Comparison of ENCODE assay signal across 9 cellular contexts in the genomic region with DNA sequence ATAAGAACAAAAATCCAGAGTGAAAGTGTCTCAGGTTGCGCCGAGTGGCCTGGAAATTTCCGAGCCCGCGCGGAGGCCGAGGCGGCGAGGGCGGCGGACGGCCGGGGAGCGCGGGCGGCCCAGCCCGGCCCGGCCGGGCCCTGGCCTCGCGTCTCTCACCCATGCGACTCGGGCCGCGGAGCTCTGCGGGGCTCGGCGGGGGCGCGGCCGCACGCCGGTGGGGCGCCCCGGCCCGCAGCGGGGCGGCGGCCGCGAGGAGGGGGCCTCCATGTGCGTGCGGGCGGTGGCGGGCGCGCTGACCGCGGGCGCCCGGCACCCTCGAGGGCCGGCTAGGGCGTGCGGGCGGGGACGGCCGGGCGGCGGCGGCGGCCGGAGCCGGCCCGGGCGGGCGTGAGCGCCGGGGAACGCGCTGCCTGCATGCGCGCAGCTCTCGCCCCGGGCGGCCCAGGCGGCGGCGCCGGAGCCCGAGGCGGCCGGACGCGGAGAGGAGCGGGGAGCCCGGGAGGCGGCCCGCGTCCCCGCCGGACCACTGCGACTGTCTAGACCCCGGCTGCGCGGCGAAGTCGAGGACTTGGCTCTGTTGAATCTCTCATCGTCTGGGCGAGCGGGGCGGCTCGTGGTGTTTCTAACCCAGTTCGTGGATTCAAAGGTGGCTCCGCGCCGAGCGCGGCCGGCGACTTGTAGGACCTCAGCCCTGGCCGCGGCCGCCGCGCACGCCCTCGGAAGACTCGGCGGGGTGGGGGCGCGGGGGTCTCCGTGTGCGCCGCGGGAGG. TPM values are rescaled to one million over a fixed set of nuclear protein-coding genes. Genes with fewer than 3 reads are reported as not detected.
DNase-seq lines count a peak whose midpoint lies in the region; TF ChIP-seq lines count a peak whose summit lies in the region.
"Had no signal": no experiment of that assay in that cellular context is flagged by ENCODE, and none has a peak within 500 bp of the region (broad histone marks: within the 10 kb centered on the region; RNA-seq: fewer than 3 reads in every experiment).

A gene (plus strand): TSS at position 586 of the 773 bp plus-strand sequence. CDS start 249 bp downstream, outside the sequence.

- no peak for TF ChIP-seq CTCF in Caco-2 (IDR thresholded peaks at IDR 0.05; ENCODE audit: insufficient read depth in 1 of 2, low read depth in 1 of 2, low read length in 1 of 2, severe bottlenecking in 1 of 2, unreplicated experiment in 1 of 2)
- no peak for TF ChIP-seq CTCF in esophagus muscularis mucosa (IDR thresholded peaks at IDR 0.05)
- no peak for TF ChIP-seq CTCF in osteocyte (IDR thresholded peaks at IDR 0.05)

- H3K9me3 ChIP-seq in Caco-2 (no peaks in the 10 kb centered on the region), esophagus muscularis mucosa (no peaks in the 10 kb centered on the region)

- H3K9me3 Mint-ChIP-seq in Caco-2 (ENCODE audit: unreplicated experiment) (no peaks in the 10 kb centered on the region), osteocyte (ENCODE audit: unreplicated experiment) (no peaks in the 10 kb centered on the region)

- 5% methylated on average over 31 of the region's 126 CpGs for WGBS in esophagus muscularis mucosa

- intact Hi-C loops in Caco-2 (cut with micrococcal nuclease; ENCODE audit: unreplicated experiment) (loop anchor here (5.0 kb wide), 1 partner anchor 75 kb away; no protein-coding TSS in a partner anchor), esophagus muscularis mucosa (cut with DNase I) (no loop called here)

- no peak for TF ChIP-seq POLR2A in esophagus muscularis mucosa (IDR thresholded peaks at IDR 0.05; ENCODE audit: low read depth)

- H3K4me1 ChIP-seq in Caco-2 (peaks cover 5% of the 10 kb centered on the region), esophagus muscularis mucosa (peaks cover 44 to 63% (median 54%) of the 10 kb centered on the region in 4 donors)

- H3K36me3 Mint-ChIP-seq in Caco-2 (ENCODE audit: insufficient read depth, unreplicated experiment), result peaks cover 17% of the 10 kb centered on the region
- H3K36me3 Mint-ChIP-seq in osteocyte (ENCODE audit: unreplicated experiment), result no peaks in the 10 kb centered on the region

- H3K27me3 Mint-ChIP-seq in Caco-2 (ENCODE audit: insufficient read depth, unreplicated experiment) (peaks cover 18% of the 10 kb centered on the region), osteocyte (ENCODE audit: unreplicated experiment) (peaks cover 50% of the 10 kb centered on the region)

- peaks cover 1% of the 10 kb centered on the region; the same call in 1 of the 2 replicates for H3K27me3 ChIP-seq in Caco-2 (replicated peaks; ENCODE audit: control insufficient read depth, insufficient read depth, low read length)
- peaks cover 13 to 97% (median 91%) of the 10 kb centered on the region in 4 donors for H3K27me3 ChIP-seq in esophagus muscularis mucosa

- no peak for TF ChIP-seq EP300 in esophagus muscularis mucosa (IDR thresholded peaks at IDR 0.05)

- peak in 1 of 2 experiments; percentile 50 for DNase-seq in Caco-2
- peak; percentile 44 for DNase-seq in NCI-H69 (lab: John Stamatoyannopoulos, UW)
- DNase-seq in esophagus muscularis mucosa (ENCODE audit: extremely low spot score), result no peak
- DNase-seq in osteocyte (ENCODE audit: extremely low spot score, unreplicated experiment), result no peak
- no peak for DNase-seq in NK-92 treated with Interleukin-12 subunit alpha and Interleukin-12 subunit beta, amount 100 ng/mL, for 24 hours (lab: John Stamatoyannopoulos, UW)
- no peak for DNase-seq in Kasumi-1 (lab: John Stamatoyannopoulos, UW)
- no peak for DNase-seq in NCI-H1436 treated with DMSO at 0.1 percent for 48 hours (lab: John Stamatoyannopoulos, UW)
- DNase-seq in NCI-H187 (lab: John Stamatoyannopoulos, UW), result no peak
- DNase-seq: cortex of kidney had no signal

- CTCF ChIA-PET in Caco-2 (lab: Charles Lee), result no interaction called here

- POLR2A ChIA-PET in Caco-2 (lab: Charles Lee), result no interaction called here

- peak within 1 kb of the TSS; percentile 82 for H3K4me3 Mint-ChIP-seq in Caco-2 (ENCODE audit: unreplicated experiment)
- peak within 1 kb of the TSS; percentile 83 for H3K4me3 Mint-ChIP-seq in osteocyte (ENCODE audit: unreplicated experiment)

- BruUV-seq in Caco-2 (replicated peaks; lab: Mats Ljungman, UMichigan), result no TSS peak

- H3K27ac ChIP-seq in esophagus muscularis mucosa (replicated peaks in 1 of 4), result no peak within 1 kb of the TSS

- H3K4me1 Mint-ChIP-seq in Caco-2 (ENCODE audit: low read depth, unreplicated experiment), result peaks cover 7% of the 10 kb centered on the region
- peaks cover 19% of the 10 kb centered on the region for H3K4me1 Mint-ChIP-seq in osteocyte (ENCODE audit: unreplicated experiment)

- no peaks in the 10 kb centered on the region for H3K36me3 ChIP-seq in Caco-2 (ENCODE audit: control insufficient read depth, insufficient read depth, low read length)
- no peaks in the 10 kb centered on the region for H3K36me3 ChIP-seq in esophagus muscularis mucosa

- H3K27ac Mint-ChIP-seq in Caco-2 (ENCODE audit: unreplicated experiment) (peak within 1 kb of the TSS; percentile 81), osteocyte (ENCODE audit: unreplicated experiment) (peak within 1 kb of the TSS; percentile 47)

- H3K4me3 ChIP-seq in Caco-2 (ENCODE audit: low read depth, low read length), result peak within 1 kb of the TSS; percentile 89
- peak within 1 kb of the TSS; percentile 52 to 64 (median 58) for H3K4me3 ChIP-seq in esophagus muscularis mucosa

RNA-seq across cellular contexts. Expression of the gene that starts here (rescaled TPM):
- total RNA-seq in Caco-2 (2022) (1.1 and 1.5 TPM in 2 replicates), esophagus muscularis mucosa (under 1 TPM in 1 of 4 donors, not detected in 3; 0.06 TPM), osteocyte (3.3 and 3.4 TPM in 2 replicates)
